8 cellular contexts compared by ENCODE assay signal in genomic region chr14:61322799-61323290, GRCh38. TPM values are rescaled to one million over a fixed set of nuclear protein-coding genes. Genes with fewer than 3 reads are reported as not detected.
DNase-seq lines count a peak whose midpoint lies in the region; ATAC-seq and TF ChIP-seq lines count a peak whose summit lies in the region.

No MANE protein-coding gene starts in this region.

- DNase-seq in NCI-H1694 treated with DMSO at 0.1 percent for 48 hours (lab: John Stamatoyannopoulos, UW) (peak; percentile 10), NCI-H1694 (lab: John Stamatoyannopoulos, UW) (no peak), T-cell (peak in 26 of 34 experiments; percentile 29 to 70 (median 52)), neural progenitor cell (ENCODE audit: low spot score) (no peak)

- H3K36me3 ChIP-seq in duodenal mucosa (ENCODE audit: control insufficient read depth in 1 of 2, insufficient read depth in 2 of 2, low read length in 2 of 2) (no peaks in the 10 kb centered on the region), neural progenitor cell (no peaks in the 10 kb centered on the region)

- H3K27me3 Mint-ChIP-seq in T-cell (no peaks in the 10 kb centered on the region), neural progenitor cell (ENCODE audit: insufficient read depth, low read depth) (peaks cover 25% of the 10 kb centered on the region)

- H3K9ac ChIP-seq in duodenal mucosa (ENCODE audit: low read depth in 1 of 2, low read length in 2 of 2) (peak overlapping the region; percentile 69 to 73), neural progenitor cell (no peak overlapping the region)

- H3K27ac Mint-ChIP-seq in T-cell = peak overlapping the region; percentile 95 to 96
- no peak overlapping the region for H3K27ac Mint-ChIP-seq in neural progenitor cell

- H3K36me3 Mint-ChIP-seq in T-cell (peaks cover 39% of the 10 kb centered on the region), neural progenitor cell (no peaks in the 10 kb centered on the region)

- H3K9me3 ChIP-seq in duodenal mucosa (ENCODE audit: control insufficient read depth in 1 of 2, low read length in 2 of 2) = peaks cover 0 to 6% of the 10 kb centered on the region in 2 donors
- peaks cover 4% of the 10 kb centered on the region for H3K9me3 ChIP-seq in neural progenitor cell (ENCODE audit: low read depth)

- POLR2A ChIA-PET in T-cell (lab: Charles Lee) = interaction anchor here (0.5 to 4.2 kb wide), 21 partner anchors 10 to 216 kb away, joined by 3 to 59 read pairs (median 3); no protein-coding TSS in a partner anchor

- H3K79me2 ChIP-seq in neural progenitor cell (ENCODE audit: low read depth) = no peaks in the 10 kb centered on the region

- no peaks in the 10 kb centered on the region for H3K27me3 ChIP-seq in duodenal mucosa (ENCODE audit: control insufficient read depth in 1 of 2, insufficient read depth in 2 of 2, low read length in 2 of 2)
- peaks cover 60% of the 10 kb centered on the region for H3K27me3 ChIP-seq in neural progenitor cell

- CTCF ChIA-PET in T-cell (lab: Charles Lee) = interaction anchor here in 1 of 2 donors (0.7 to 1.4 kb wide), 10 partner anchors 9 to 514 kb away, joined by 3 to 6 read pairs (median 4); no protein-coding TSS in a partner anchor

- no peaks in the 10 kb centered on the region for H3F3A ChIP-seq in neural progenitor cell (ENCODE audit: low read depth)

- H3K4me1 Mint-ChIP-seq in T-cell (peaks cover 37 to 41% (median 37%) of the 10 kb centered on the region in 3 donors), neural progenitor cell (peaks cover 10% of the 10 kb centered on the region)

- H3K9me3 Mint-ChIP-seq in T-cell (no peaks in the 10 kb centered on the region), neural progenitor cell (peaks cover 19% of the 10 kb centered on the region)

- H3K4me1 ChIP-seq in duodenal mucosa (ENCODE audit: control insufficient read depth in 1 of 2, insufficient read depth in 2 of 2, low read length in 2 of 2) = no peaks in the 10 kb centered on the region
- peaks cover 12% of the 10 kb centered on the region for H3K4me1 ChIP-seq in neural progenitor cell

- H3K4me3 ChIP-seq in duodenal mucosa (ENCODE audit: low read depth in 1 of 2, low read length in 2 of 2) = peak overlapping the region; percentile 71 to 91
- H3K4me3 ChIP-seq in neural progenitor cell = peak overlapping the region; percentile 67

- peak overlapping the region; percentile 98 for H2AFZ ChIP-seq in neural progenitor cell (replicated peaks)

- H3K4me3 Mint-ChIP-seq in T-cell (peak overlapping the region; percentile 98 to 99 (median 99)), neural progenitor cell (peak overlapping the region; percentile 77)

- H3K27ac ChIP-seq in duodenal mucosa (ENCODE audit: low read depth, low read length) = no peak overlapping the region
- H3K27ac ChIP-seq in neural progenitor cell = no peak overlapping the region

- peak; percentile 31 to 62 (median 38) for ATAC-seq in T-cell (replicated peaks in 1 of 4)
- ATAC-seq in GM21825 (IDR thresholded peaks at IDR 0.05; ENCODE audit: unreplicated experiment) = no peak
- ATAC-seq in GM18867 (IDR thresholded peaks at IDR 0.05; ENCODE audit: unreplicated experiment) = no peak
- no peak for ATAC-seq in HG02798 (IDR thresholded peaks at IDR 0.05; ENCODE audit: poor library complexity, unreplicated experiment)

- peak overlapping the region; percentile 80 for H3K4me2 ChIP-seq in neural progenitor cell

- no peak for TF ChIP-seq CTCF in neural progenitor cell (IDR thresholded peaks at IDR 0.05)

- H4K20me1 ChIP-seq in neural progenitor cell (ENCODE audit: low read depth) = no peaks in the 10 kb centered on the region

RNA-seq across cellular contexts. Expression of gene PRKCH, which starts 1.5 kb away (rescaled TPM):
- 100 to 1,000 TPM; 267 to 436 (median 326) TPM for total RNA-seq in T-cell
- total RNA-seq in neural progenitor cell (ENCODE audit: low replicate concordance) = 0.22 and 1.3 TPM in 2 replicates

RNA-seq across cellular contexts. Expression of gene TMEM30B, which starts 41.7 kb away (rescaled TPM):
- total RNA-seq in T-cell = 1 to 10 TPM; 2.1 to 8.6 (median 2.9) TPM
- 0.07 and 0.09 TPM in 2 replicates for total RNA-seq in neural progenitor cell (ENCODE audit: low replicate concordance)

Comparison
In these comparisons a context has a peak if more than half of its experiments do, and no peak if none do; other contexts are left out.
1. DNase-seq: peak in NCI-H1694 treated with DMSO at 0.1 percent for 48 hours (single experiment) and T-cell (26 of 34); none in NCI-H1694 (single experiment) and neural progenitor cell (single experiment).
2. ATAC-seq: peak in T-cell (4 of 4); none in GM21825 (single experiment), GM18867 (single experiment) and HG02798 (single experiment).
3. RNA of gene PRKCH, which starts 1.5 kb away (total RNA-seq): 267 to 436 TPM in T-cell; 0.22 to 1.3 TPM in neural progenitor cell; every median in the first group is over 100 times any median in the second.